9 cellular contexts compared by ENCODE assay signal in genomic region chr3:172098698-172099494, GRCh38. TPM values are rescaled to one million over a fixed set of nuclear protein-coding genes. Genes with fewer than 3 reads are reported as not detected.
A peak's percentile ranks its signal among the peaks of the same experiment; 100 is the strongest.
DNase-seq lines count a peak whose midpoint lies in the region; ATAC-seq and TF ChIP-seq lines count a peak whose summit lies in the region.
"Had no signal": no experiment of that assay in that cellular context is flagged by ENCODE, and none has a peak within 500 bp of the region (broad histone marks: within the 10 kb centered on the region; RNA-seq: fewer than 3 reads in every experiment).

No MANE protein-coding gene starts in this region.

- no peak for TF ChIP-seq CTCF in MM.1S (IDR thresholded peaks at IDR 0.05; ENCODE audit: low read length)

- H3K36me3 ChIP-seq in MM.1S (replicated peaks; ENCODE audit: insufficient read depth, low read length) (no peaks in the 10 kb centered on the region), skeletal muscle tissue (ENCODE audit: control insufficient read depth in 3 of 3, insufficient read depth in 3 of 3, low read length in 3 of 3) (no peaks in the 10 kb centered on the region)

- H3K4me3 ChIP-seq in MM.1S (ENCODE audit: low read length) (peak overlapping the region; percentile 39), skeletal muscle tissue (ENCODE audit: low read length in 3 of 3) (peak overlapping the region; percentile 49 to 59 (median 53))

- DNase-seq in MM.1S (no peak), SK-MEL-5 (ENCODE audit: low read depth, low spot score) (peak; percentile 83), iPS-NIHi11 (ENCODE audit: low spot score) (peak; percentile 42), NCI-H1694 (lab: John Stamatoyannopoulos, UW) (no peak), occipital lobe (lab: John Stamatoyannopoulos, UW) (no peak)
- DNase-seq: activated CD4-positive, alpha-beta T cell treated with anti-CD3 and anti-CD28 coated beads, Interleukin-2, amount 50 U/mL, for 1 hour; activated naive CD8-positive, alpha-beta T cell treated with anti-CD3 and anti-CD28 coated beads, Interleukin-2, amount 10 ng/mL, durations not matched to agents 7 days and 5 days had no signal

- H2AFZ ChIP-seq in MM.1S (ENCODE audit: low read length), result no peak overlapping the region

- H3K9me3 ChIP-seq in MM.1S (replicated peaks; ENCODE audit: insufficient read depth, low read length) (no peaks in the 10 kb centered on the region), skeletal muscle tissue (ENCODE audit: control insufficient read depth in 3 of 3, low read length in 3 of 3) (no peaks in the 10 kb centered on the region)

- H3K4me1 ChIP-seq in MM.1S (ENCODE audit: low read length) (peaks cover 87% of the 10 kb centered on the region), skeletal muscle tissue (ENCODE audit: control insufficient read depth in 3 of 3, insufficient read depth in 3 of 3, low read length in 3 of 3) (peaks cover 25 to 40% (median 39%) of the 10 kb centered on the region in 3 donors)

- H3K9ac ChIP-seq in MM.1S (ENCODE audit: low read length) (peak overlapping the region; percentile 84), skeletal muscle tissue (ENCODE audit: low read depth in 1 of 3, low read length in 3 of 3) (peak overlapping the region; percentile 7 to 55 (median 23))

- no peaks in the 10 kb centered on the region for H3K9me2 ChIP-seq in MM.1S (replicated peaks; ENCODE audit: insufficient read depth, low read length)

- no peaks in the 10 kb centered on the region for H3K27me3 ChIP-seq in MM.1S (replicated peaks; ENCODE audit: insufficient read depth, low read length)
- no peaks in the 10 kb centered on the region for H3K27me3 ChIP-seq in skeletal muscle tissue (ENCODE audit: control insufficient read depth in 3 of 3, insufficient read depth in 3 of 3, low read length in 3 of 3)

- peaks cover 82% of the 10 kb centered on the region for H3F3A ChIP-seq in MM.1S (ENCODE audit: insufficient read depth, low read length)

- H3K27ac ChIP-seq in MM.1S (ENCODE audit: low read length) (peak overlapping the region; percentile 92), skeletal muscle tissue (ENCODE audit: low read depth, low read length) (peak overlapping the region; percentile 61)

- no peak for ATAC-seq in HG03280 (IDR thresholded peaks at IDR 0.05; ENCODE audit: unreplicated experiment)

- peaks cover 82% of the 10 kb centered on the region for H3K79me2 ChIP-seq in MM.1S (ENCODE audit: low read length)

- no peaks in the 10 kb centered on the region for H4K20me1 ChIP-seq in MM.1S (ENCODE audit: insufficient read depth, low read length)

- in situ Hi-C loops in SK-MEL-5 (cut with HindIII; ENCODE audit: low pct_unique_long_range_greater_than_20kb, low sequenced_read_pairs), result no loop called here

- H3K4me2 ChIP-seq in MM.1S (ENCODE audit: low read depth, low read length), result peak overlapping the region; percentile 81

RNA-seq across cellular contexts. Expression of gene FNDC3B, which starts 59.5 kb away (rescaled TPM):
- 34.4 TPM in 2 replicates for total RNA-seq in SK-MEL-5 (2014; rRNA removed; shearing (Covaris generic))
- 15.3 and 20.5 TPM in 2 replicates for polyA plus RNA-seq in SK-MEL-5 (2015; cell fraction: cytosol; rRNA removed)
- 15.7 and 19.6 TPM in 2 replicates for polyA plus RNA-seq in SK-MEL-5 (2015; cell fraction: nucleus; rRNA removed)
- 140 TPM for total RNA-seq in skeletal muscle tissue
- 19.3 TPM for total RNA-seq in occipital lobe

Comparison
In these comparisons a context has a peak if more than half of its experiments do, and no peak if none do; other contexts are left out.
1. DNase-seq: peak in SK-MEL-5 (single experiment) and iPS-NIHi11 (single experiment); none in MM.1S (single experiment), NCI-H1694 (single experiment) and occipital lobe (single experiment).